ENCODE assay signal across 1 cellular context in the genomic region with DNA sequence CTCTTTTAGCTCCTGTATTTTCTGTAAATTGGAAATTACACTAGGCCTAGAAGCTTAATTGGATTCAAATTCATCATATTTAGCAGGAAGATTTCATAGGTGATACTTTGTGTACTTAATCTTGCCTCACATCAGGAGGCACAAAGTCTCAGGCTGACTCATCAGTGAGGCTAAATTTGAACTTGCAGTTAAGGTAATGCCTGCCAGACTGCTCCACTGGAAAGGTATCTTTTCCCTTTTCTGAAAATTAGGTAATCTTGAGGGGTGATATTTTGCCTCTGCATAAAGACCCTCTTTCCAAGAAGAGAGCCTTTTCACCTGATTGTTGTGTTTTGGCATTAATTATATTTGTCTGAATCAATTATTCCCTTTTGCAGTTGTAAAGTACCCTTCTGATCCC.
TF ChIP-seq lines count a peak whose summit lies in the region.

No MANE protein-coding gene starts in this region.

TF ChIP-seq in GM12878, 131 proteins besides CTCF, POLR2A, EP300 and RAD21:
- TF ChIP-seq JUNB (IDR thresholded peaks at IDR 0.05) (peak; percentile 17; the same call in 1 of the 2 replicates), ZNF274 (IDR thresholded peaks at IDR 0.05; ENCODE audit: insufficient read depth, insufficient read length) (no peak), SUPT20H (IDR thresholded peaks at IDR 0.05; ENCODE audit: borderline replicate concordance, control insufficient read depth, low read depth, low read length) (no peak)
